Comparison of ENCODE assay signal across 8 cellular contexts in genomic region chr12:89525824-89526770, GRCh38. TPM values are rescaled to one million over a fixed set of nuclear protein-coding genes. Genes with fewer than 3 reads are reported as not detected.
A peak's percentile ranks its signal among the peaks of the same experiment; 100 is the strongest.
DNase-seq lines count a peak whose midpoint lies in the region; ATAC-seq and TF ChIP-seq lines count a peak whose summit lies in the region.

TSS of gene POC1B (minus strand) at chr12:89526047. CDS start at chr12:89525895, 152 bp downstream.

- peak within 1 kb of the TSS; percentile 88 for H3K27ac Mint-ChIP-seq in type B pancreatic cell

- peaks cover 34% of the 10 kb centered on the region for H3K4me1 Mint-ChIP-seq in type B pancreatic cell (ENCODE audit: unreplicated experiment)

- H3K9me3 Mint-ChIP-seq in type B pancreatic cell = no peaks in the 10 kb centered on the region

- ATAC-seq in GM18499 (IDR thresholded peaks at IDR 0.05; ENCODE audit: insufficient read depth, unreplicated experiment) (peak; percentile 44), HG02885 (IDR thresholded peaks at IDR 0.05; ENCODE audit: poor library complexity, unreplicated experiment) (peak; percentile 68), left cardiac atrium (peak; percentile 83 to 90)

- no peak for TF ChIP-seq CTCF in type B pancreatic cell (conservative IDR thresholded peaks at IDR 0.05)

- peaks cover 18% of the 10 kb centered on the region for H3K36me3 Mint-ChIP-seq in type B pancreatic cell

- no peaks in the 10 kb centered on the region for H3K27me3 Mint-ChIP-seq in type B pancreatic cell

- H3K4me3 Mint-ChIP-seq in type B pancreatic cell = peak within 1 kb of the TSS; percentile 92

- intact Hi-C loops in T-helper 1 cell treated with Interleukin-12 subunit alpha and Interleukin-12 subunit beta and Interleukin-4 antibody, amounts not matched to agents 30 ng/mL and 1 ng/mL, for 36 hours (cut with micrococcal nuclease) = loop anchor here (1.0 to 10.0 kb wide), 11 partner anchors 32 to 1384 kb away; partner anchors contain the start of genes CEP290, DUSP6 and TMTC3
- intact Hi-C loops in left cardiac atrium (cut with DNase I) = loop anchor here (2.0 to 5.0 kb wide), 3 partner anchors 54 to 509 kb away; no protein-coding TSS in a partner anchor

- DNase-seq in NCI-H146 treated with DMSO at 0.1 percent for 48 hours (lab: John Stamatoyannopoulos, UW; ENCODE audit: unreplicated experiment) (peak; percentile 84), amniotic epithelial cell (ENCODE audit: low read depth) (peak; percentile 85), left cardiac atrium (peak; percentile 86), pons (ENCODE audit: low spot score) (peak; percentile 88), type B pancreatic cell (ENCODE audit: extremely low spot score, unreplicated experiment) (peak; percentile 83)

RNA-seq across cellular contexts. Expression of gene POC1B, which starts in this region (rescaled TPM):
- 32.8 and 33.1 TPM in 2 replicates for total RNA-seq in T-helper 1 cell treated with Interleukin-12 subunit alpha and Interleukin-12 subunit beta and Interleukin-4 antibody, amounts not matched to agents 30 ng/mL and 1 ng/mL, for 36 hours
- 10 to 100 TPM in 1 of 2 donors, 1 to 10 TPM in 1; 8.0 to 10.8 TPM for total RNA-seq in left cardiac atrium
- total RNA-seq in type B pancreatic cell (ENCODE audit: low replicate concordance) = 15.3 and 15.8 TPM in 2 replicates

Comparison
In these comparisons a context has a peak if more than half of its experiments do, and no peak if none do; other contexts are left out.
1. Peak in every context shown above with its lines: DNase-seq and ATAC-seq.